In the genomic region with DNA sequence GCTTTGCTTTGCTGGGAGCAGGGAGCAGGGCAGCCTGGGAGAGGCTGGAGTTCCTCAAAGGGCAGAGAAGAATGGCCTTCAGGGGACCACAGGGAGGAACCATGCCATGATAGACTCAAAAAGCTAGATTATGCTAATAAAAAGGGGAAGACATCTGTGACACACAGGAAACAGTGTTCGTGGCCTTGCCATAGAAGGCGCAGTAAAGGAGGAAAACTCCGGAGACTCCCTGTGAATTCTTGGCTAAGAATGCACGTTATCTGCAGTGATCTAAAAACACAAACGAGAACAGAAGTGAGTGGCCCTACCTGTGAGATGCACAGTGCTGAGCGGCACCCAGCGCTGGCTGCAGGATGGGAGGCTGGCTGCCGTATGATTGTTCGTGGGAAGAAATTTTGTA, we compare ENCODE assay signal across 22 cellular contexts. TPM values are rescaled to one million over a fixed set of nuclear protein-coding genes. Genes with fewer than 3 reads are reported as not detected.
DNase-seq lines count a peak whose midpoint lies in the region; ATAC-seq lines count a peak whose summit lies in the region.
"Had no signal": no experiment of that assay in that cellular context is flagged by ENCODE, and none has a peak within 500 bp of the region (broad histone marks: within the 10 kb centered on the region; RNA-seq: fewer than 3 reads in every experiment).

No MANE protein-coding gene starts in this region.

- no peaks in the 10 kb centered on the region for H3K27me3 ChIP-seq in naive thymus-derived CD4-positive, alpha-beta T cell (ENCODE audit: control insufficient read depth in 2 of 2, insufficient read depth in 2 of 2, low read length in 2 of 2)
- H3K27me3 ChIP-seq: BLaER1 treated with 17β-estradiol and CSF1 and Interleukin-3, amounts not matched to agents 10 nM and 100 nM; gastrocnemius medialis; Peyer's patch; suprapubic skin had no signal

- peaks cover 73% of the 10 kb centered on the region for H3K36me3 Mint-ChIP-seq in activated T-helper 17 cell treated with anti-CD3 and anti-CD28 coated beads, Interleukin-2, amount 50 U/mL, for 72 hours (ENCODE audit: low read depth)
- peaks cover 4 to 44% (median 7%) of the 10 kb centered on the region in 5 donors for H3K36me3 Mint-ChIP-seq in naive thymus-derived CD4-positive, alpha-beta T cell
- H3K36me3 Mint-ChIP-seq in activated T-helper 2 cell treated with anti-CD3 and anti-CD28 coated beads, Interferon-gamma antibody, Interleukin-2, Interleukin-4, amounts not matched to agents 10 μg/mL and 5 μg/mL and 100 μg/mL, durations not matched to agents 14 hours and 24 hours and 36 hours (ENCODE audit: low read depth), result peaks cover 42% of the 10 kb centered on the region

- no peak overlapping the region for H3K4me3 Mint-ChIP-seq in activated T-helper 17 cell treated with anti-CD3 and anti-CD28 coated beads, Interleukin-2, amount 50 U/mL, for 72 hours
- H3K4me3 Mint-ChIP-seq in naive thymus-derived CD4-positive, alpha-beta T cell, result no peak overlapping the region
- H3K4me3 Mint-ChIP-seq in activated T-helper 2 cell treated with anti-CD3 and anti-CD28 coated beads, Interferon-gamma antibody, Interleukin-2, Interleukin-4, amounts not matched to agents 10 μg/mL and 5 μg/mL and 100 μg/mL, durations not matched to agents 14 hours and 24 hours and 36 hours (ENCODE audit: low read depth), result no peak overlapping the region
- H3K4me3 Mint-ChIP-seq: activated CD4-positive, alpha-beta T cell treated with anti-CD3 and anti-CD28 coated beads, Interleukin-2, amount 10 ng/mL, durations not matched to agents 24 days and 14 days had no signal

- no peaks in the 10 kb centered on the region for H3K4me1 Mint-ChIP-seq in activated T-helper 17 cell treated with anti-CD3 and anti-CD28 coated beads, Interleukin-2, amount 50 U/mL, for 72 hours
- H3K4me1 Mint-ChIP-seq in naive thymus-derived CD4-positive, alpha-beta T cell, result peaks cover 0 to 13% (median 0%) of the 10 kb centered on the region in 7 donors
- H3K4me1 Mint-ChIP-seq in activated T-helper 2 cell treated with anti-CD3 and anti-CD28 coated beads, Interferon-gamma antibody, Interleukin-2, Interleukin-4, amounts not matched to agents 10 μg/mL and 5 μg/mL and 100 μg/mL, durations not matched to agents 14 hours and 24 hours and 36 hours (ENCODE audit: low read depth), result peaks cover 2% of the 10 kb centered on the region
- H3K4me1 Mint-ChIP-seq: activated CD4-positive, alpha-beta T cell treated with anti-CD3 and anti-CD28 coated beads, Interleukin-2, amount 10 ng/mL, durations not matched to agents 24 days and 14 days had no signal

- H3K4me1 ChIP-seq in naive thymus-derived CD4-positive, alpha-beta T cell (ENCODE audit: control insufficient read depth in 2 of 2, insufficient read depth in 2 of 2, low read length in 2 of 2), result no peaks in the 10 kb centered on the region
- H3K4me1 ChIP-seq: gastrocnemius medialis, Peyer's patch, suprapubic skin had no signal

- DNase-seq in NOMO-1 treated with DMSO at 0.1 percent for 48 hours (lab: John Stamatoyannopoulos, UW; ENCODE audit: unreplicated experiment), result peak; percentile 29
- DNase-seq in NOMO-1 treated with dmso at 0.1 percent for 144 hours (lab: John Stamatoyannopoulos, UW; ENCODE audit: unreplicated experiment), result no peak
- DNase-seq in G401 (ENCODE audit: low spot score), result peak; percentile 45
- DNase-seq in naive thymus-derived CD4-positive, alpha-beta T cell, result no peak
- DNase-seq in activated T-helper 2 cell treated with anti-CD3 and anti-CD28 coated beads, Interferon-gamma antibody, Interleukin-2, Interleukin-4, amounts not matched to agents 10 μg/mL and 5 μg/mL and 100 μg/mL, durations not matched to agents 14 hours and 24 hours and 36 hours (ENCODE audit: low spot score), result no peak
- DNase-seq in occipital lobe (lab: John Stamatoyannopoulos, UW), result no peak
- no peak for DNase-seq in nucleus accumbens (lab: John Stamatoyannopoulos, UW)
- DNase-seq: 8988T; activated CD4-positive, alpha-beta T cell treated with anti-CD3 and anti-CD28 coated beads, Interleukin-2, amount 10 ng/mL, durations not matched to agents 24 days and 14 days; activated naive CD4-positive, alpha-beta T cell treated with anti-CD3 and anti-CD28 coated beads, Interleukin-2, amount 50 U/mL, for 16 hours; cortex of kidney; DMS153; gastrocnemius medialis; Karpas-422; Peyer's patch; stimulated activated CD4-positive, alpha-beta T cell treated with anti-CD3 and anti-CD28 coated beads, Interleukin-4, amount 100 ng/mL, for 1 hour had no signal

- intact Hi-C loops in naive thymus-derived CD4-positive, alpha-beta T cell (cut with micrococcal nuclease), result no loop called here
- intact Hi-C loops in activated T-helper 2 cell treated with anti-CD3 and anti-CD28 coated beads, Interferon-gamma antibody, Interleukin-2, Interleukin-4, amounts not matched to agents 10 μg/mL and 5 μg/mL and 100 μg/mL, durations not matched to agents 14 hours and 24 hours and 36 hours (cut with micrococcal nuclease), result no loop called here

- H3K9me3 ChIP-seq in naive thymus-derived CD4-positive, alpha-beta T cell (ENCODE audit: control insufficient read depth in 2 of 3, low read length in 3 of 3), result no peaks in the 10 kb centered on the region
- H3K9me3 ChIP-seq: BLaER1 treated with 17β-estradiol and CSF1 and Interleukin-3, amounts not matched to agents 10 nM and 100 nM; gastrocnemius medialis; Peyer's patch; suprapubic skin had no signal

- no peak overlapping the region for H3K4me3 ChIP-seq in naive thymus-derived CD4-positive, alpha-beta T cell (ENCODE audit: low read length)
- H3K4me3 ChIP-seq: BLaER1 treated with 17β-estradiol and CSF1 and Interleukin-3, amounts not matched to agents 10 nM and 100 nM; gastrocnemius medialis; Peyer's patch; suprapubic skin had no signal

- no peaks in the 10 kb centered on the region for H3K9me3 Mint-ChIP-seq in activated T-helper 17 cell treated with anti-CD3 and anti-CD28 coated beads, Interleukin-2, amount 50 U/mL, for 72 hours
- peaks cover 0 to 3% (median 0%) of the 10 kb centered on the region in 11 donors for H3K9me3 Mint-ChIP-seq in naive thymus-derived CD4-positive, alpha-beta T cell
- no peaks in the 10 kb centered on the region for H3K9me3 Mint-ChIP-seq in activated T-helper 2 cell treated with anti-CD3 and anti-CD28 coated beads, Interferon-gamma antibody, Interleukin-2, Interleukin-4, amounts not matched to agents 10 μg/mL and 5 μg/mL and 100 μg/mL, durations not matched to agents 14 hours and 24 hours and 36 hours
- H3K9me3 Mint-ChIP-seq: activated CD4-positive, alpha-beta T cell treated with anti-CD3 and anti-CD28 coated beads, Interleukin-2, amount 10 ng/mL, durations not matched to agents 24 days and 14 days had no signal

- in situ Hi-C loops in G401 (cut with HindIII; ENCODE audit: low sequenced_read_pairs), result no loop called here

- POLR2A ChIA-PET in naive thymus-derived CD4-positive, alpha-beta T cell (lab: Charles Lee), result interaction anchor here (1.1 kb wide), 1 partner anchor 21 kb away, joined by 3 read pairs; no protein-coding TSS in a partner anchor

- CTCF ChIA-PET in naive thymus-derived CD4-positive, alpha-beta T cell (lab: Charles Lee), result interaction anchor here (1.8 kb wide), 1 partner anchor 15 kb away, joined by 4 read pairs; no protein-coding TSS in a partner anchor

- no peak overlapping the region for H3K27ac ChIP-seq in naive thymus-derived CD4-positive, alpha-beta T cell (ENCODE audit: low read depth, low read length)
- H3K27ac ChIP-seq: BLaER1 treated with 17β-estradiol and CSF1 and Interleukin-3, amounts not matched to agents 10 nM and 100 nM; gastrocnemius medialis; parathyroid adenoma; suprapubic skin had no signal

- peaks cover 13 to 69% (median 17%) of the 10 kb centered on the region in 3 experiments for H3K36me3 ChIP-seq in naive thymus-derived CD4-positive, alpha-beta T cell (ENCODE audit: control insufficient read depth in 2 of 3, insufficient read depth in 3 of 3, low read length in 3 of 3)

- peak overlapping the region; percentile 10 for H3K27ac Mint-ChIP-seq in activated T-helper 17 cell treated with anti-CD3 and anti-CD28 coated beads, Interleukin-2, amount 50 U/mL, for 72 hours
- H3K27ac Mint-ChIP-seq in naive thymus-derived CD4-positive, alpha-beta T cell, result peak overlapping the region in 4 of 9 donors; percentile 29 to 48 (median 34)
- no peak overlapping the region for H3K27ac Mint-ChIP-seq in activated T-helper 2 cell treated with anti-CD3 and anti-CD28 coated beads, Interferon-gamma antibody, Interleukin-2, Interleukin-4, amounts not matched to agents 10 μg/mL and 5 μg/mL and 100 μg/mL, durations not matched to agents 14 hours and 24 hours and 36 hours
- H3K27ac Mint-ChIP-seq: activated CD4-positive, alpha-beta T cell treated with anti-CD3 and anti-CD28 coated beads, Interleukin-2, amount 10 ng/mL, durations not matched to agents 24 days and 14 days had no signal

- H3K27me3 Mint-ChIP-seq in activated T-helper 17 cell treated with anti-CD3 and anti-CD28 coated beads, Interleukin-2, amount 50 U/mL, for 72 hours, result no peaks in the 10 kb centered on the region
- H3K27me3 Mint-ChIP-seq in naive thymus-derived CD4-positive, alpha-beta T cell, result no peaks in the 10 kb centered on the region
- H3K27me3 Mint-ChIP-seq in activated T-helper 2 cell treated with anti-CD3 and anti-CD28 coated beads, Interferon-gamma antibody, Interleukin-2, Interleukin-4, amounts not matched to agents 10 μg/mL and 5 μg/mL and 100 μg/mL, durations not matched to agents 14 hours and 24 hours and 36 hours (ENCODE audit: low read depth), result no peaks in the 10 kb centered on the region
- H3K27me3 Mint-ChIP-seq: activated CD4-positive, alpha-beta T cell treated with anti-CD3 and anti-CD28 coated beads, Interleukin-2, amount 10 ng/mL, durations not matched to agents 24 days and 14 days had no signal

- no peak for ATAC-seq in activated T-helper 17 cell treated with anti-CD3 and anti-CD28 coated beads, Interleukin-2, amount 50 U/mL, for 72 hours (replicated peaks)
- ATAC-seq in naive thymus-derived CD4-positive, alpha-beta T cell, result peak; percentile 70
- ATAC-seq: gastrocnemius medialis, SK-N-SH treated with all-trans-retinoic acid at 6 μM for 48 hours had no signal

RNA-seq across cellular contexts. Expression of gene LTC4S, which starts 15.9 kb away (rescaled TPM):
- 7.1 and 9.4 TPM in 2 replicates for total RNA-seq in G401 (2014; rRNA removed; shearing (Covaris generic))
- 1 to 10 TPM; 1.3 to 1.4 TPM for total RNA-seq in activated T-helper 17 cell treated with anti-CD3 and anti-CD28 coated beads, Interleukin-2, amount 50 U/mL, for 72 hours
- 1 to 10 TPM; 2.0 to 8.1 (median 6.0) TPM for total RNA-seq in naive thymus-derived CD4-positive, alpha-beta T cell
- polyA plus RNA-seq in naive thymus-derived CD4-positive, alpha-beta T cell, result 1 to 10 TPM in 1 of 2 donors, under 1 TPM in 1; 0.97 to 1.2 TPM
- total RNA-seq in activated T-helper 2 cell treated with anti-CD3 and anti-CD28 coated beads, Interferon-gamma antibody, Interleukin-2, Interleukin-4, amounts not matched to agents 10 μg/mL and 5 μg/mL and 100 μg/mL, durations not matched to agents 14 hours and 24 hours and 36 hours, result 0.62 and 3.2 TPM in 2 replicates
- total RNA-seq in occipital lobe, result 1.7 TPM
- total RNA-seq: HT-29 had no signal

RNA-seq across cellular contexts. Expression of gene MGAT4B, which starts 28.8 kb away (rescaled TPM):
- 122 and 128 TPM in 2 replicates for total RNA-seq in G401 (2014; rRNA removed; shearing (Covaris generic))
- 10 to 100 TPM; 56.1 to 68.5 TPM for total RNA-seq in activated T-helper 17 cell treated with anti-CD3 and anti-CD28 coated beads, Interleukin-2, amount 50 U/mL, for 72 hours
- total RNA-seq in naive thymus-derived CD4-positive, alpha-beta T cell, result 100 to 1,000 TPM in 4 of 5 experiments, 10 to 100 TPM in 1; 98.3 to 143 (median 118) TPM
- polyA plus RNA-seq in naive thymus-derived CD4-positive, alpha-beta T cell, result 10 to 100 TPM; 12.3 to 19.0 TPM
- 135 and 139 TPM in 2 replicates for total RNA-seq in activated T-helper 2 cell treated with anti-CD3 and anti-CD28 coated beads, Interferon-gamma antibody, Interleukin-2, Interleukin-4, amounts not matched to agents 10 μg/mL and 5 μg/mL and 100 μg/mL, durations not matched to agents 14 hours and 24 hours and 36 hours
- 47.4 TPM for total RNA-seq in occipital lobe

RNA-seq across cellular contexts. Expression of gene SQSTM1, which starts 42.8 kb away (rescaled TPM):
- 139 and 150 TPM in 2 replicates for total RNA-seq in G401 (2014; rRNA removed; shearing (Covaris generic))
- total RNA-seq in activated T-helper 17 cell treated with anti-CD3 and anti-CD28 coated beads, Interleukin-2, amount 50 U/mL, for 72 hours, result 100 to 1,000 TPM; 130 to 188 TPM
- total RNA-seq in naive thymus-derived CD4-positive, alpha-beta T cell, result 100 to 1,000 TPM; 173 to 309 (median 233) TPM
- 100 to 1,000 TPM; 129 to 178 TPM for polyA plus RNA-seq in naive thymus-derived CD4-positive, alpha-beta T cell
- total RNA-seq in activated T-helper 2 cell treated with anti-CD3 and anti-CD28 coated beads, Interferon-gamma antibody, Interleukin-2, Interleukin-4, amounts not matched to agents 10 μg/mL and 5 μg/mL and 100 μg/mL, durations not matched to agents 14 hours and 24 hours and 36 hours, result 194 TPM in 2 replicates
- 53.5 TPM for total RNA-seq in occipital lobe

RNA-seq across cellular contexts. Expression of gene MAML1, which starts 45.3 kb away (rescaled TPM):
- total RNA-seq in G401 (2014; rRNA removed; shearing (Covaris generic)), result 12.5 and 14.2 TPM in 2 replicates
- 10 to 100 TPM; 26.7 to 42.4 TPM for total RNA-seq in activated T-helper 17 cell treated with anti-CD3 and anti-CD28 coated beads, Interleukin-2, amount 50 U/mL, for 72 hours
- total RNA-seq in naive thymus-derived CD4-positive, alpha-beta T cell, result 10 to 100 TPM; 26.4 to 51.2 (median 35.5) TPM
- polyA plus RNA-seq in naive thymus-derived CD4-positive, alpha-beta T cell, result 10 to 100 TPM in 1 of 2 donors, 1 to 10 TPM in 1; 3.5 to 12.3 TPM
- total RNA-seq in activated T-helper 2 cell treated with anti-CD3 and anti-CD28 coated beads, Interferon-gamma antibody, Interleukin-2, Interleukin-4, amounts not matched to agents 10 μg/mL and 5 μg/mL and 100 μg/mL, durations not matched to agents 14 hours and 24 hours and 36 hours, result 38.1 and 38.3 TPM in 2 replicates
- total RNA-seq in occipital lobe, result 9.4 TPM

Comparison
In these comparisons a context has a peak if more than half of its experiments do, and no peak if none do; other contexts are left out.
1. DNase-seq: peak in NOMO-1 treated with DMSO at 0.1 percent for 48 hours (single experiment) and G401 (single experiment); none in NOMO-1 treated with dmso at 0.1 percent for 144 hours (single experiment), naive thymus-derived CD4-positive, alpha-beta T cell (0 of 9), activated T-helper 2 cell treated with anti-CD3 and anti-CD28 coated beads, Interferon-gamma antibody, Interleukin-2, Interleukin-4, amounts not matched to agents 10 μg/mL and 5 μg/mL and 100 μg/mL, durations not matched to agents 14 hours and 24 hours and 36 hours (single experiment), occipital lobe (single experiment) and nucleus accumbens (0 of 56).